ENCODE assay signal across 8 cellular contexts in the genomic region with DNA sequence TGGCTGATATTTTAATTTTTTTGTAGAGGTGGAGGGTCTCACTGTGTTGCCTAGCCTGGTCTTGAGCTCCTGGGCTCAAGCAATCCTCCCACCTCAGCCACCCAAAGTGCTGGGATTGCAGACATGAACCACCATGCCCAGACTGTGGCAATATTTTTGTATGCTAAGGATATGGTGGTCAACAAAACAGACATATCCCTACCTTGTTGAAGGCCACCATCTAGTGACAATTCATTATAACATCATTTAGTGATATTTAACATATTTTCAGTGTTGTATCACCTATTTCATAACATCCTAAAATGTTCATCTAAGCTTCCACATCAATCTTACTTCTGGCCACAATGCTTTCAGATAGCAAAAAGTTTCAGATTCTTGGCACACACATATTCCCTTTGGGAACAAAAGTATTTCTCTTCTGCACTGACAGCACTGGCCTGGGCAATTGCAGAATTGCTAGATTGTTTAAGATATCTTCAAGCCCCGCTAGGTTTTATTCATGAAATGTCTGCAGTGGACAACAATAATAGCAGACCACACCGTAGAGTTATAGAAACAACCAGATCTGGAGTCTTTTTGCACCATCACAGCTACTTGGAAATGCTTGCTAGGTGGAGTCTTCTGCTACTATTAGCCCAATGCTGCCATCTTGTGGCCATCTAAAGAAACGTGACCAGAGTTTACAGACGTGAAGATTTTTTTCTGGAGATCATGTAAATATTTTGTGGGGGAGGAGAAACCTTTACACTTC. TPM values are rescaled to one million over a fixed set of nuclear protein-coding genes. Genes with fewer than 3 reads are reported as not detected.
DNase-seq lines count a peak whose midpoint lies in the region; ATAC-seq, FAIRE-seq and TF ChIP-seq lines count a peak whose summit lies in the region.

No MANE protein-coding gene starts in this region.

- DNase-seq in DMS79 (lab: John Stamatoyannopoulos, UW) (peak; percentile 30), LHCN-M2 (ENCODE audit: low read depth) (peak; percentile 70), RWPE2 (ENCODE audit: low spot score) (no peak), frontal cortex (ENCODE audit: low spot score in 2 of 2) (peak; percentile 39 to 56), urothelium cell line (ENCODE audit: low spot score) (peak; percentile 78)
- DNase-seq in activated naive CD4-positive, alpha-beta T cell (lab: John Stamatoyannopoulos, UW) = peak in 3 of 4 experiments; percentile 5 to 33 (median 24)

- no peaks in the 10 kb centered on the region for H3K36me3 ChIP-seq in RWPE2 (ENCODE audit: low read depth)
- H3K36me3 ChIP-seq in parathyroid adenoma (ENCODE audit: control insufficient read depth, insufficient read depth, low read length) = no peaks in the 10 kb centered on the region

- ATAC-seq in GM21717 (IDR thresholded peaks at IDR 0.05; ENCODE audit: unreplicated experiment) (peak; percentile 30), RWPE2 (ENCODE audit: low read depth) (peak; percentile 61; the same call in 1 of the 3 replicates)

- H3K79me2 ChIP-seq in parathyroid adenoma = no peaks in the 10 kb centered on the region

- no peaks in the 10 kb centered on the region for H3K9me3 ChIP-seq in RWPE2 (ENCODE audit: severe bottlenecking)
- no peaks in the 10 kb centered on the region for H3K9me3 ChIP-seq in parathyroid adenoma (ENCODE audit: control insufficient read depth, low read length)

- FAIRE-seq in frontal cortex (lab: Jason Lieb, UNC) (peak; percentile 55), urothelium cell line (lab: Jason Lieb, UNC) (no peak)

- H3K27ac ChIP-seq in RWPE2 (ENCODE audit: poor library complexity, severe bottlenecking) (no peak overlapping the region), parathyroid adenoma (no peak overlapping the region)

- H2AFZ ChIP-seq in parathyroid adenoma = no peak overlapping the region

- TF ChIP-seq CTCF in RWPE2 (IDR thresholded peaks at IDR 0.05; ENCODE audit: poor library complexity, severe bottlenecking) (peak; percentile 90), parathyroid adenoma (IDR thresholded peaks at IDR 0.05) (peak; percentile 85)

- H3K4me1 ChIP-seq in RWPE2 (ENCODE audit: insufficient read depth, poor library complexity, severe bottlenecking) (no peaks in the 10 kb centered on the region), parathyroid adenoma (no peaks in the 10 kb centered on the region)

- no peak overlapping the region for H3K4me2 ChIP-seq in parathyroid adenoma (ENCODE audit: low read length)

- no peak overlapping the region for H3K9ac ChIP-seq in parathyroid adenoma

- H3K4me3 ChIP-seq in RWPE2 (ENCODE audit: severe bottlenecking) = no peak overlapping the region
- H3K4me3 ChIP-seq in parathyroid adenoma (ENCODE audit: low read depth, low read length) = no peak overlapping the region

- H3K27me3 ChIP-seq in RWPE2 (ENCODE audit: insufficient read depth, poor library complexity, severe bottlenecking) (no peaks in the 10 kb centered on the region), parathyroid adenoma (ENCODE audit: control insufficient read depth, insufficient read depth, low read length) (no peaks in the 10 kb centered on the region)

RNA-seq across cellular contexts. Expression of gene DNAJC12, which starts 58.4 kb away (rescaled TPM):
- total RNA-seq in LHCN-M2 (2014; rRNA removed) (6.9 and 9.4 TPM in 2 replicates), frontal cortex (4.5 TPM)
- 1.4 TPM for polyA plus RNA-seq in LHCN-M2 (2012)
